Comparison of ENCODE assay signal across 2 cellular contexts in genomic region chr6:47260021-47260420, GRCh38.
TF ChIP-seq lines count a peak whose summit lies in the region.

No MANE protein-coding gene starts in this region.

TF ChIP-seq in HEK293, 187 proteins besides CTCF, POLR2A, EP300 and RAD21:
- peak; percentile 77 for TF ChIP-seq ZIC2 (tag by site-specific recombination; IDR thresholded peaks at IDR 0.05)
- no peak for TF ChIP-seq ZNF654 (tag by site-specific recombination; IDR thresholded peaks at IDR 0.05; ENCODE audit: low read depth)

TF ChIP-seq in endothelial cell of umbilical vein, 7 proteins besides CTCF, POLR2A, EP300 and RAD21:
- TF ChIP-seq MYC (IDR thresholded peaks at IDR 0.05; ENCODE audit: low read depth, low read length) (no peak), POLR2AphosphoS5 (IDR thresholded peaks at IDR 0.05; ENCODE audit: insufficient read depth, low read depth, low read length) (no peak), FOS (IDR thresholded peaks at IDR 0.05; ENCODE audit: borderline replicate concordance, insufficient read depth, low read length) (no peak), GATA2 (IDR thresholded peaks at IDR 0.05; ENCODE audit: insufficient read depth, insufficient read length, low read depth, low read length) (no peak), EZH2 (IDR thresholded peaks at IDR 0.05; ENCODE audit: borderline replicate concordance, low read depth, low read length, severe bottlenecking) (no peak), MAX (IDR thresholded peaks at IDR 0.05; ENCODE audit: insufficient read depth, insufficient read length) (no peak), JUN (IDR thresholded peaks at IDR 0.05; ENCODE audit: borderline replicate concordance, insufficient read depth, insufficient read length, low read depth) (no peak)
TF ChIP-seq in endothelial cell of umbilical vein: peak in this region for 0.
